8 cellular contexts compared by ENCODE assay signal in the genomic region with DNA sequence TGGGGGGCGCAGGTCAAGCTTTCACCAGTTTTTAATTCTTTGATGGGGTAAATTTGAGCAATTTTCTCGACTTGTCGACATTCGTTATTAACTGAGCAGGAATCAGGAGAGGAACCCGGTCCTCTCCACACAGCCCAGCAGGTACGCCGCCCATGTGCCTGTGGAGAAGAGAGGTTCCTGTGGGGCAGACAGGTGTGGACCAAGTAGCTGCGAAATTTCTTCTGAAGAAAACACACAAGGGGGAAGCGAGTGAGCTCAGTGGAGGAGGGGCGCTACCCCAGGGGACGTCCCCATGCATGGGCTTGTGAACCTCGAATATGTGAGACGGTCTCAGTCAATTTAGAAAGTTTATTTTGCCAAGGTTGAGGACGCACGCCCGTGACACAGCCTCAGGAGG. TPM values are rescaled to one million over a fixed set of nuclear protein-coding genes. Genes with fewer than 3 reads are reported as not detected.
DNase-seq lines count a peak whose midpoint lies in the region; ATAC-seq and TF ChIP-seq lines count a peak whose summit lies in the region.
"Not testable (repeated sequence)": the region's sequence is repeated elsewhere in the genome, so short reads cannot be mapped to it uniquely, and the experiment has no call there.

No MANE protein-coding gene starts in this region.

- not testable (repeated sequence) for H3K27ac ChIP-seq in HL-60 (replicated peaks); iPS DF 6.9 (ENCODE audit: low read length); osteoblast (ENCODE audit: low read depth, low read length); urinary bladder (ENCODE audit: low read depth)

- not testable (repeated sequence) for H3K27me3 ChIP-seq in HL-60 (ENCODE audit: insufficient read depth, poor library complexity, severe bottlenecking); iPS DF 6.9 (ENCODE audit: control insufficient read depth, insufficient read depth, low read length); osteoblast (ENCODE audit: insufficient read depth, low read length)

- peak overlapping the region; percentile 40 for H3K4me3 ChIP-seq in HL-60 (replicated peaks; ENCODE audit: insufficient read depth, low read length)
- peak overlapping the region; percentile 50 to 57 for H3K4me3 ChIP-seq in cardiac fibroblast (replicated peaks in 1 of 2; ENCODE audit: low read depth in 2 of 2, low read length in 2 of 2)
- H3K4me3 ChIP-seq in iPS DF 6.9 (ENCODE audit: low read length): peak overlapping the region; percentile 10; the same call in 1 of the 2 replicates
- peak overlapping the region; percentile 70 for H3K4me3 ChIP-seq in osteoblast (ENCODE audit: insufficient read depth, low read length)
- H3K4me3 ChIP-seq in urinary bladder (ENCODE audit: low read depth, low read length): peak overlapping the region; percentile 18

- WGBS in iPS DF 6.9 (ENCODE audit: insufficient coverage, insufficient read length): no CpG with 5 or more reads among the region's 16 CpGs
- WGBS in urinary bladder: under 1% methylated on average over 11 of the region's 16 CpGs

- not testable (repeated sequence) for H3K4me1 ChIP-seq in iPS DF 6.9 (ENCODE audit: control insufficient read depth, insufficient read depth, low read length); osteoblast (ENCODE audit: insufficient read depth, low read length); urinary bladder (ENCODE audit: insufficient read depth)

- H4K20me1 ChIP-seq in osteoblast (ENCODE audit: insufficient read depth, low read length): not testable (repeated sequence)

- not testable (repeated sequence) for H3K79me2 ChIP-seq in osteoblast (ENCODE audit: insufficient read depth, low read length)

- H3K36me3 ChIP-seq in iPS DF 6.9 (ENCODE audit: control insufficient read depth, insufficient read depth, low read length); osteoblast (ENCODE audit: insufficient read depth, low read length); urinary bladder (ENCODE audit: insufficient read depth): not testable (repeated sequence)

- not testable (repeated sequence) for TF ChIP-seq CTCF in HL-60 (IDR thresholded peaks at IDR 0.05; ENCODE audit: insufficient read depth, low read length); cardiac fibroblast (IDR thresholded peaks at IDR 0.05; ENCODE audit: low read depth, low read length); osteoblast (IDR thresholded peaks at IDR 0.05; ENCODE audit: extremely low read depth, low read depth, low read length)

- DNase-seq in HL-60 (ENCODE audit: low read depth in 1 of 2, low spot score in 1 of 2); cardiac fibroblast (ENCODE audit: low read depth in 2 of 2); iPS DF 6.9 (ENCODE audit: low read depth, low spot score); osteoblast (ENCODE audit: insufficient read length, low spot score, missing footprints): not testable (repeated sequence)
- DNase-seq in activated CD4-positive, CD25-positive, alpha-beta regulatory T cell treated with anti-CD3 and anti-CD28 coated beads, Interleukin-2, amount 50 U/mL, for 72 hours: peak; percentile 34

- ATAC-seq in GM18861 (IDR thresholded peaks at IDR 0.05; ENCODE audit: unreplicated experiment) (peak; percentile 9), HG02588 (IDR thresholded peaks at IDR 0.05; ENCODE audit: unreplicated experiment) (peak; percentile 10)

- H3K4me2 ChIP-seq in osteoblast (ENCODE audit: insufficient read depth, low read length): peak overlapping the region; percentile 76

- peak overlapping the region; percentile 41 for H2AFZ ChIP-seq in osteoblast (ENCODE audit: low read length)

- not testable (repeated sequence) for H3K9me3 ChIP-seq in iPS DF 6.9 (ENCODE audit: control insufficient read depth, insufficient read depth, low read length); osteoblast (ENCODE audit: low read depth, low read length)

RNA-seq across cellular contexts. Expression of a gene that starts 0.4 kb away (rescaled TPM):
- total RNA-seq in osteoblast (17.7 and 20.3 TPM in 2 replicates), urinary bladder (9.5 TPM)
- 21.0 TPM for polyA plus RNA-seq in urinary bladder

RNA-seq across cellular contexts. Expression of a gene that starts 45.9 kb away (rescaled TPM):
- total RNA-seq in osteoblast (1.4 TPM in 1 of 2 replicates, not detected in the other), urinary bladder (not detected)
- polyA plus RNA-seq in urinary bladder: 0.30 TPM

Comparison
In these comparisons a context has a peak if more than half of its experiments do, and no peak if none do; other contexts are left out.
1. H3K4me3 ChIP-seq: peak in every context shown above with its lines; median percentile 70 in osteoblast; 54 in cardiac fibroblast; 40 in HL-60; 18 in urinary bladder; 10 in iPS DF 6.9.